In genomic region chr17:34613064-34614019, GRCh38 we compare ENCODE assay signal across 1 cellular context.
TF ChIP-seq lines count a peak whose summit lies in the region.

No MANE protein-coding gene starts in this region.

TF ChIP-seq in GM23338, 12 proteins besides CTCF, POLR2A, EP300 and RAD21 (continued from another document):
- TF ChIP-seq ZNF462 (CRISPR knock-in tag; IDR thresholded peaks at IDR 0.05), result no peak
- no peak for TF ChIP-seq ZNF331 (CRISPR knock-in tag; IDR thresholded peaks at IDR 0.05; ENCODE audit: low read depth)
- no peak for TF ChIP-seq JUNB (IDR thresholded peaks at IDR 0.05; ENCODE audit: unreplicated experiment)
- TF ChIP-seq ZNF114 (CRISPR knock-in tag; IDR thresholded peaks at IDR 0.05), result no peak
